In the genomic region with DNA sequence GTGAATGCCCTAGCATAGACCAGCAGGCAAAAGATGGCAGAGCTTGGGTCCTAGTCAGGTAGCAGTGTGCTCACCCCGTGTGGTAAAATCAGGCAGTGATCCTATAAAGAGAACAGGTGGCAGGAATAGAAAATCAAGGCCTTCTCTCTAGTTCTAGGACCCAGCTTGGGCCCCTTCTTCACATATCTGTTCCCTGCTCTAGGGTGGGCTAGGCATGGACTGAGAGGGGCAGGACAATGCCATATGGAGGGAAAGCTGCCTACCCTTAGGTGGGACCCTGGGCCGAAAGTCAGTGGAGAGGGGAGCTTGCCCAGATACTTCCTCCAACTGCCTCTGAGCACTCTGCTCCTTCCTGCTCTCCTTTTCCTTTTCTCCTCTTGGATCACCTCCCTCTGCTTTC, we compare ENCODE assay signal across 32 cellular contexts.
"Had no signal": no experiment of that assay in that cellular context is flagged by ENCODE, and none has a peak within 500 bp of the region (broad histone marks: within the 10 kb centered on the region; RNA-seq: fewer than 3 reads in every experiment).

No MANE protein-coding gene starts in this region.

- H3K4me1 ChIP-seq: ascending aorta, breast epithelium, colonic mucosa, gastroesophageal sphincter had no signal

- H3K4me3 ChIP-seq: ascending aorta, breast epithelium, cardiac muscle cell, colonic mucosa, esophagus squamous epithelium, gastroesophageal sphincter had no signal

- H3K27ac ChIP-seq: ascending aorta, breast epithelium, cardiac muscle cell, colonic mucosa, epithelial cell of prostate, esophagus squamous epithelium, gastroesophageal sphincter had no signal

- H3K27me3 Mint-ChIP-seq: activated CD4-positive, alpha-beta memory T cell treated with anti-CD3 and anti-CD28 coated beads for 36 hours; activated CD4-positive, alpha-beta T cell treated with anti-CD3 and anti-CD28 coated beads, Interleukin-2, amount 10 ng/mL, durations not matched to agents 24 days and 14 days; activated CD8-positive, alpha-beta memory T cell treated with anti-CD3 and anti-CD28 coated beads, Interleukin-2, amount 10 ng/mL, durations not matched to agents 7 days and 5 days had no signal

- H3K9me3 Mint-ChIP-seq: activated CD4-positive, alpha-beta memory T cell treated with anti-CD3 and anti-CD28 coated beads for 36 hours; activated CD4-positive, alpha-beta T cell treated with anti-CD3 and anti-CD28 coated beads, Interleukin-2, amount 10 ng/mL, durations not matched to agents 24 days and 14 days; activated naive CD4-positive, alpha-beta T cell treated with anti-CD3 and anti-CD28 coated beads, Interleukin-2, amount 10 ng/mL, durations not matched to agents 7 days and 5 days; activated naive CD4-positive, alpha-beta T cell treated with anti-CD3 and anti-CD28 coated beads, Interleukin-2, amount 50 U/mL, for 72 hours; activated naive CD8-positive, alpha-beta T cell treated with anti-CD3 and anti-CD28 coated beads, Interleukin-2, amount 10 ng/mL, durations not matched to agents 7 days and 5 days; brain; T-helper 2 cell treated with Interferon-gamma antibody and Interleukin-4, amounts not matched to agents 5 μg/mL and 100 μg/mL, for 36 hours had no signal

- H3K4me3 Mint-ChIP-seq: activated CD4-positive, alpha-beta memory T cell treated with anti-CD3 and anti-CD28 coated beads for 36 hours; activated CD4-positive, alpha-beta T cell treated with anti-CD3 and anti-CD28 coated beads for 36 hours; activated CD4-positive, alpha-beta T cell treated with anti-CD3 and anti-CD28 coated beads, Interleukin-2, amount 10 ng/mL, durations not matched to agents 24 days and 14 days; activated CD8-positive, alpha-beta memory T cell treated with anti-CD3 and anti-CD28 coated beads, Interleukin-2, amount 10 ng/mL, durations not matched to agents 7 days and 5 days; activated CD8-positive, alpha-beta T cell treated with anti-CD3 and anti-CD28 coated beads, Interleukin-2, amount 10 ng/mL, durations not matched to agents 7 days and 5 days; activated naive CD4-positive, alpha-beta T cell treated with anti-CD3 and anti-CD28 coated beads, Interleukin-2, amount 10 ng/mL, durations not matched to agents 7 days and 5 days; activated naive CD8-positive, alpha-beta T cell treated with anti-CD3 and anti-CD28 coated beads, Interleukin-2, amount 10 ng/mL, durations not matched to agents 7 days and 5 days; brain; T-helper 17 cell; T-helper 2 cell treated with Interferon-gamma antibody and Interleukin-4, amounts not matched to agents 5 μg/mL and 100 μg/mL, for 36 hours had no signal

- H3K9me3 ChIP-seq: ascending aorta, breast epithelium, colonic mucosa, esophagus squamous epithelium, gastroesophageal sphincter had no signal

- H3K36me3 Mint-ChIP-seq: activated CD4-positive, alpha-beta memory T cell treated with anti-CD3 and anti-CD28 coated beads for 36 hours; activated CD8-positive, alpha-beta memory T cell treated with anti-CD3 and anti-CD28 coated beads, Interleukin-2, amount 10 ng/mL, durations not matched to agents 7 days and 5 days; activated naive CD4-positive, alpha-beta T cell treated with anti-CD3 and anti-CD28 coated beads, Interleukin-2, amount 10 ng/mL, durations not matched to agents 7 days and 5 days; activated naive CD4-positive, alpha-beta T cell treated with anti-CD3 and anti-CD28 coated beads, Interleukin-2, amount 50 U/mL, for 72 hours; activated naive CD8-positive, alpha-beta T cell treated with anti-CD3 and anti-CD28 coated beads, Interleukin-2, amount 10 ng/mL, durations not matched to agents 7 days and 5 days; brain had no signal

- DNase-seq: activated CD4-positive, alpha-beta memory T cell treated with anti-CD3 and anti-CD28 coated beads for 36 hours; activated CD4-positive, alpha-beta T cell treated with anti-CD3 and anti-CD28 coated beads for 36 hours; activated CD4-positive, alpha-beta T cell treated with anti-CD3 and anti-CD28 coated beads, Interleukin-2, amount 10 ng/mL, durations not matched to agents 24 days and 14 days; activated CD4-positive, CD25-positive, alpha-beta regulatory T cell; activated CD4-positive, CD25-positive, alpha-beta regulatory T cell treated with anti-CD3 and anti-CD28 coated beads, Interleukin-2, amount 50 U/mL, for 72 hours; activated CD8-positive, alpha-beta memory T cell treated with anti-CD3 and anti-CD28 coated beads, Interleukin-2, amount 10 ng/mL, durations not matched to agents 7 days and 5 days; activated CD8-positive, alpha-beta memory T cell treated with anti-CD3 and anti-CD28 coated beads, Interleukin-2, amount 50 U/mL, for 4 hours; activated CD8-positive, alpha-beta T cell treated with anti-CD3 and anti-CD28 coated beads, Interleukin-2, amount 10 ng/mL, durations not matched to agents 7 days and 5 days; activated gamma-delta T cell; activated naive CD4-positive, alpha-beta T cell; activated naive CD4-positive, alpha-beta T cell treated with anti-CD3 and anti-CD28 coated beads, Interleukin-2, amount 10 ng/mL, durations not matched to agents 7 days and 5 days; activated naive CD8-positive, alpha-beta T cell treated with anti-CD3 and anti-CD28 coated beads, Interleukin-2, amount 10 ng/mL, durations not matched to agents 7 days and 5 days; activated T-cell treated with anti-CD3 and anti-CD28 coated beads, Interleukin-2, amount 50 U/mL, for 1 hour; activated T-cell treated with anti-CD3 and anti-CD28 coated beads, Interleukin-2, amount 50 U/mL, for 48 hours; central memory CD4-positive, alpha-beta T cell; cerebellar nuclear complex; colonic mucosa; effector CD8-positive, alpha-beta T cell; esophagus squamous epithelium; foreskin melanocyte; head of caudate nucleus; T-helper 1 cell; T-helper 17 cell; T1000 had no signal

- H3K4me1 Mint-ChIP-seq: activated CD4-positive, alpha-beta T cell treated with anti-CD3 and anti-CD28 coated beads for 36 hours; activated CD4-positive, alpha-beta T cell treated with anti-CD3 and anti-CD28 coated beads, Interleukin-2, amount 10 ng/mL, durations not matched to agents 24 days and 14 days; activated CD8-positive, alpha-beta memory T cell treated with anti-CD3 and anti-CD28 coated beads, Interleukin-2, amount 10 ng/mL, durations not matched to agents 7 days and 5 days; activated naive CD4-positive, alpha-beta T cell treated with anti-CD3 and anti-CD28 coated beads, Interleukin-2, amount 10 ng/mL, durations not matched to agents 7 days and 5 days; activated naive CD8-positive, alpha-beta T cell treated with anti-CD3 and anti-CD28 coated beads, Interleukin-2, amount 10 ng/mL, durations not matched to agents 7 days and 5 days had no signal

- H3K36me3 ChIP-seq: ascending aorta, breast epithelium, cardiac muscle cell, colonic mucosa, esophagus squamous epithelium, gastroesophageal sphincter had no signal

- H3K27ac Mint-ChIP-seq: activated CD4-positive, alpha-beta memory T cell treated with anti-CD3 and anti-CD28 coated beads for 36 hours; activated CD4-positive, alpha-beta T cell treated with anti-CD3 and anti-CD28 coated beads for 36 hours; activated CD4-positive, alpha-beta T cell treated with anti-CD3 and anti-CD28 coated beads, Interleukin-2, amount 10 ng/mL, durations not matched to agents 24 days and 14 days; activated CD8-positive, alpha-beta memory T cell treated with anti-CD3 and anti-CD28 coated beads, Interleukin-2, amount 10 ng/mL, durations not matched to agents 7 days and 5 days; activated CD8-positive, alpha-beta T cell treated with anti-CD3 and anti-CD28 coated beads, Interleukin-2, amount 10 ng/mL, durations not matched to agents 7 days and 5 days; activated naive CD4-positive, alpha-beta T cell treated with anti-CD3 and anti-CD28 coated beads, Interleukin-2, amount 10 ng/mL, durations not matched to agents 7 days and 5 days; activated naive CD4-positive, alpha-beta T cell treated with anti-CD3 and anti-CD28 coated beads, Interleukin-2, amount 50 U/mL, for 72 hours; activated naive CD8-positive, alpha-beta T cell treated with anti-CD3 and anti-CD28 coated beads, Interleukin-2, amount 10 ng/mL, durations not matched to agents 7 days and 5 days; T-helper 17 cell; T-helper 2 cell treated with Interferon-gamma antibody and Interleukin-4, amounts not matched to agents 5 μg/mL and 100 μg/mL, for 36 hours had no signal

- H3K27me3 ChIP-seq: ascending aorta, cardiac muscle cell, esophagus squamous epithelium, gastroesophageal sphincter had no signal

- ATAC-seq: activated CD4-positive, alpha-beta T cell treated with anti-CD3 and anti-CD28 coated beads for 36 hours; activated CD8-positive, alpha-beta memory T cell treated with anti-CD3 and anti-CD28 coated beads, Interleukin-2, amount 10 ng/mL, durations not matched to agents 7 days and 5 days; activated CD8-positive, alpha-beta T cell treated with anti-CD3 and anti-CD28 coated beads, Interleukin-2, amount 10 ng/mL, durations not matched to agents 7 days and 5 days; activated naive CD4-positive, alpha-beta T cell treated with anti-CD3 and anti-CD28 coated beads, Interleukin-2, amount 50 U/mL, for 72 hours; gastroesophageal sphincter; T-helper 17 cell had no signal
